20 cellular contexts compared by ENCODE assay signal in genomic region chr4:24328711-24329110, GRCh38.
DNase-seq lines count a peak whose midpoint lies in the region; ATAC-seq, FAIRE-seq and TF ChIP-seq lines count a peak whose summit lies in the region.
"Had no signal": no experiment of that assay in that cellular context is flagged by ENCODE, and none has a peak within 500 bp of the region (broad histone marks: within the 10 kb centered on the region; RNA-seq: fewer than 3 reads in every experiment).

No MANE protein-coding gene starts in this region.

- CTCF ChIA-PET in A673 (lab: Charles Lee): no interaction called here
- CTCF ChIA-PET in HepG2 (lab: Yijun Ruan, JAX; ENCODE audit: low intra/inter-chr PET ratio, low total read pairs): no interaction called here

- no peak for FAIRE-seq in HepG2 (lab: Jason Lieb, UNC)

- H3K4me2 ChIP-seq in neuronal stem cell (ENCODE audit: insufficient read depth, low read length, poor library complexity, severe bottlenecking) (peak overlapping the region; percentile 57), HepG2 (ENCODE audit: low read depth, low read length) (no peak overlapping the region)

- H3K14ac ChIP-seq in neuronal stem cell (ENCODE audit: low read length): no peak overlapping the region

- H3K4me1 Mint-ChIP-seq in osteocyte (ENCODE audit: unreplicated experiment): peaks cover 13% of the 10 kb centered on the region
- H3K4me1 Mint-ChIP-seq: B cell; CD4-positive, CD25-positive, alpha-beta regulatory T cell had no signal

- peak overlapping the region; percentile 27 for H2AFZ ChIP-seq in neuronal stem cell (ENCODE audit: low read length)
- H2AFZ ChIP-seq in HepG2 (ENCODE audit: low read length): no peak overlapping the region

- intact Hi-C loops in A673 (cut with micrococcal nuclease; ENCODE audit: unreplicated experiment) (no loop called here), HepG2 (cut with micrococcal nuclease; ENCODE audit: unreplicated experiment) (no loop called here)

- no peak overlapping the region for H3K4me3 Mint-ChIP-seq in osteocyte (ENCODE audit: unreplicated experiment)
- H3K4me3 Mint-ChIP-seq: B cell; CD4-positive, CD25-positive, alpha-beta regulatory T cell had no signal

- H3K23ac ChIP-seq in neuronal stem cell (ENCODE audit: low read depth, low read length, poor library complexity): no peak overlapping the region

- H3K9me3 ChIP-seq in HUES6 (ENCODE audit: control insufficient read depth, insufficient read depth, low read depth, low read length): no peaks in the 10 kb centered on the region
- H3K9me3 ChIP-seq in iPS-15b (ENCODE audit: control insufficient read depth, insufficient read depth, low read length): no peaks in the 10 kb centered on the region
- no peaks in the 10 kb centered on the region for H3K9me3 ChIP-seq in neuronal stem cell (replicated peaks in 1 of 2; ENCODE audit: control insufficient read depth in 2 of 2, insufficient read depth in 1 of 2, low read depth in 1 of 2, low read length in 2 of 2)
- H3K9me3 ChIP-seq in A673 (ENCODE audit: low read depth, low read length, poor library complexity, severe bottlenecking): no peaks in the 10 kb centered on the region
- no peaks in the 10 kb centered on the region for H3K9me3 ChIP-seq in HepG2 (ENCODE audit: low read length)
- H3K9me3 ChIP-seq: HAP-1, MG63 had no signal

- no peak overlapping the region for H2BK15ac ChIP-seq in neuronal stem cell (ENCODE audit: low read length)

- no peak overlapping the region for H3K4ac ChIP-seq in neuronal stem cell (ENCODE audit: low read length)

- peak overlapping the region; percentile 19; the same call in 1 of the 2 replicates for H3K4me3 ChIP-seq in HUES6 (ENCODE audit: low read depth, low read length)
- peak overlapping the region; percentile 23 for H3K4me3 ChIP-seq in iPS-15b (ENCODE audit: low read depth, low read length)
- no peak overlapping the region for H3K4me3 ChIP-seq in neuronal stem cell (ENCODE audit: low read length in 2 of 2)
- no peak overlapping the region for H3K4me3 ChIP-seq in A673 (ENCODE audit: low read depth, low read length, poor library complexity, severe bottlenecking)
- no peak overlapping the region for H3K4me3 ChIP-seq in HepG2 (replicated peaks in 1 of 3; ENCODE audit: insufficient read depth in 1 of 3, low read depth in 2 of 3, low read length in 3 of 3)
- H3K4me3 ChIP-seq: HAP-1, MG63 had no signal

- H2BK12ac ChIP-seq in neuronal stem cell (ENCODE audit: low read length): no peak overlapping the region

- no peak overlapping the region for H2AK5ac ChIP-seq in neuronal stem cell (ENCODE audit: low read depth, low read length)

- H3K79me2 ChIP-seq in HepG2 (ENCODE audit: insufficient read depth, low read length): no peaks in the 10 kb centered on the region

- no peaks in the 10 kb centered on the region for H3K36me3 Mint-ChIP-seq in osteocyte (ENCODE audit: unreplicated experiment)
- H3K36me3 Mint-ChIP-seq: CD4-positive, CD25-positive, alpha-beta regulatory T cell had no signal

- ATAC-seq in HepG2: no peak

- H3K36me3 ChIP-seq in HUES6 (ENCODE audit: control insufficient read depth, insufficient read depth, low read length) (peaks cover 50% of the 10 kb centered on the region), iPS-15b (ENCODE audit: control insufficient read depth, insufficient read depth, low read length) (peaks cover 28% of the 10 kb centered on the region), neuronal stem cell (replicated peaks in 1 of 2; ENCODE audit: control insufficient read depth in 2 of 2, insufficient read depth in 2 of 2, low read length in 2 of 2) (no peaks in the 10 kb centered on the region), A673 (ENCODE audit: insufficient read depth, low read length, poor library complexity, severe bottlenecking) (no peaks in the 10 kb centered on the region), HepG2 (replicated peaks in 1 of 2; ENCODE audit: control insufficient read depth in 1 of 2, insufficient read depth in 2 of 2, low read length in 2 of 2) (no peaks in the 10 kb centered on the region)
- H3K36me3 ChIP-seq: HAP-1, MG63 had no signal

- no CpG with 5 or more reads among the region's 7 CpGs for WGBS in neuronal stem cell (ENCODE audit: extremely low coverage in 2 of 2, insufficient read length in 2 of 2, insufficient replicate concordance in 1 of 2), 2 donors
- WGBS in HepG2 (ENCODE audit: low lambda C conversion rate): 9% methylated on average over 7 of the region's 7 CpGs

- H3K79me1 ChIP-seq in neuronal stem cell (ENCODE audit: low read depth, low read length): no peaks in the 10 kb centered on the region

- H3K9ac ChIP-seq in HUES6 (ENCODE audit: low read length) (no peak overlapping the region), iPS-15b (ENCODE audit: low read depth, low read length) (peak overlapping the region; percentile 9), neuronal stem cell (ENCODE audit: low read depth, low read length, poor library complexity) (no peak overlapping the region), HepG2 (ENCODE audit: insufficient read depth, low read depth, low read length) (no peak overlapping the region)

- H3K27ac Mint-ChIP-seq in osteocyte (ENCODE audit: unreplicated experiment): no peak overlapping the region
- H3K27ac Mint-ChIP-seq: B cell; CD4-positive, CD25-positive, alpha-beta regulatory T cell had no signal

- POLR2A ChIA-PET in A673 (lab: Charles Lee; ENCODE audit: low non-redundant PET) (no interaction called here), HepG2 (lab: Yijun Ruan, JAX) (no interaction called here)

- H4K91ac ChIP-seq in neuronal stem cell (ENCODE audit: low read depth, low read length, poor library complexity): no peak overlapping the region

- in situ Hi-C loops in HepG2 (cut with HindIII; ENCODE audit: extremely low pct_ligation_motif_present, low pct_unique_long_range_greater_than_20kb): no loop called here

- H3K4me1 ChIP-seq in HUES6 (ENCODE audit: control insufficient read depth, insufficient read depth, low read length): peaks cover 27% of the 10 kb centered on the region
- peaks cover 24% of the 10 kb centered on the region for H3K4me1 ChIP-seq in iPS-15b (ENCODE audit: control insufficient read depth, insufficient read depth, low read length)
- H3K4me1 ChIP-seq in neuronal stem cell (ENCODE audit: control insufficient read depth in 2 of 2, insufficient read depth in 1 of 2, low read depth in 1 of 2, low read length in 2 of 2): peaks cover 10 to 22% of the 10 kb centered on the region in 2 donors
- no peaks in the 10 kb centered on the region for H3K4me1 ChIP-seq in A673 (ENCODE audit: insufficient read depth, low read length, poor library complexity, severe bottlenecking)
- no peaks in the 10 kb centered on the region for H3K4me1 ChIP-seq in HepG2 (ENCODE audit: insufficient read depth, low read length)
- H3K4me1 ChIP-seq: HAP-1 had no signal

- no peak overlapping the region for H2BK120ac ChIP-seq in neuronal stem cell (ENCODE audit: low read depth, low read length)

- no peak overlapping the region for H3K18ac ChIP-seq in neuronal stem cell (ENCODE audit: low read length)

- no peak overlapping the region for H4K8ac ChIP-seq in neuronal stem cell (ENCODE audit: low read depth, low read length)

- TF ChIP-seq POLR2A in HepG2 (IDR thresholded peaks at IDR 0.05; ENCODE audit: insufficient read depth in 1 of 2, low read depth in 2 of 2, low read length in 2 of 2): no peak

- H3K27me3 ChIP-seq in HUES6 (ENCODE audit: control insufficient read depth, insufficient read depth, low read length) (no peaks in the 10 kb centered on the region), iPS-15b (ENCODE audit: control insufficient read depth, insufficient read depth, low read length) (no peaks in the 10 kb centered on the region), neuronal stem cell (ENCODE audit: control insufficient read depth in 3 of 3, insufficient read depth in 3 of 3, low read depth in 1 of 3, low read length in 3 of 3) (no peaks in the 10 kb centered on the region), A673 (replicated peaks; ENCODE audit: insufficient read depth, low read depth, low read length, poor library complexity) (no peaks in the 10 kb centered on the region), HepG2 (ENCODE audit: control insufficient read depth in 1 of 2, insufficient read depth in 2 of 2, low read length in 2 of 2) (no peaks in the 10 kb centered on the region)
- H3K27me3 ChIP-seq: MG63 had no signal

- H3K27ac ChIP-seq in HUES6 (ENCODE audit: low read depth, low read length) (no peak overlapping the region), neuronal stem cell (replicated peaks; ENCODE audit: low read length) (peak overlapping the region; percentile 91), A673 (ENCODE audit: low read depth, low read length, poor library complexity, severe bottlenecking) (no peak overlapping the region), HepG2 (ENCODE audit: extremely low read length, insufficient read depth, low read length) (no peak overlapping the region)

- BruUV-seq in A673 (replicated peaks; lab: Mats Ljungman, UMichigan): no TSS peak
- BruUV-seq in HepG2 (replicated peaks; lab: Mats Ljungman, UMichigan): no TSS peak

- no peak for TF ChIP-seq CTCF in A673 (conservative IDR thresholded peaks at IDR 0.05; ENCODE audit: low read depth, low read length)
- no peak for TF ChIP-seq CTCF in HepG2 (CRISPR knock-in tag; IDR thresholded peaks at IDR 0.05)
- TF ChIP-seq CTCF in osteocyte (IDR thresholded peaks at IDR 0.05): no peak

- H2BK5ac ChIP-seq in neuronal stem cell (ENCODE audit: low read length): no peak overlapping the region

- TF ChIP-seq RAD21 in HepG2 (CRISPR knock-in tag; IDR thresholded peaks at IDR 0.05): no peak

- no peaks in the 10 kb centered on the region for H3K9me3 Mint-ChIP-seq in osteocyte (ENCODE audit: unreplicated experiment)

- no peaks in the 10 kb centered on the region for H3K27me3 Mint-ChIP-seq in osteocyte (ENCODE audit: unreplicated experiment)
- H3K27me3 Mint-ChIP-seq: B cell; CD4-positive, CD25-positive, alpha-beta regulatory T cell had no signal

- TF ChIP-seq EP300 in HepG2 (IDR thresholded peaks at IDR 0.05; ENCODE audit: low read depth in 2 of 2, low read length in 2 of 2) (no peak), HepG2 (CRISPR knock-in tag; IDR thresholded peaks at IDR 0.05; ENCODE audit: borderline replicate concordance) (no peak)

- no peaks in the 10 kb centered on the region for H4K20me1 ChIP-seq in HepG2 (ENCODE audit: insufficient read depth, low read length)

- peak; percentile 81 for DNase-seq in astrocyte of the hippocampus (ENCODE audit: low read depth, low spot score)
- peak; percentile 65 for DNase-seq in neuronal stem cell (ENCODE audit: low spot score)
- no peak for DNase-seq in A673 (ENCODE audit: low spot score)
- no peak for DNase-seq in HepG2 (ENCODE audit: low spot score)
- DNase-seq in germinal center (ENCODE audit: low spot score): no peak
- no peak for DNase-seq in osteocyte (ENCODE audit: extremely low spot score, unreplicated experiment)
- DNase-seq: ACHN; CD4-positive, CD25-positive, alpha-beta regulatory T cell; IMR-90; Karpas-422; MG63; NCI-H1092 treated with DMSO at 0.1 percent for 48 hours; NCI-H1694 treated with DMSO at 0.1 percent for 48 hours; NCI-H526 treated with DMSO at 0.1 percent for 48 hours; RPMI8226; SIG-M5 had no signal

TF ChIP-seq in HepG2, 621 proteins besides CTCF, POLR2A, EP300 and RAD21 (continues in another document):
- TF ChIP-seq JUNB (CRISPR knock-in tag; IDR thresholded peaks at IDR 0.05; ENCODE audit: borderline replicate concordance): no peak

Comparison
In these comparisons a context has a peak if more than half of its experiments do, and no peak if none do; other contexts are left out.
1. H3K4me3 ChIP-seq: peak in HUES6 (single experiment) and iPS-15b (single experiment); none in neuronal stem cell (0 of 2), A673 (single experiment) and HepG2 (0 of 3).
2. DNase-seq: peak in astrocyte of the hippocampus (single experiment) and neuronal stem cell (single experiment); none in A673 (single experiment), HepG2 (single experiment), germinal center (single experiment) and osteocyte (single experiment).